ENCODE assay signal across 9 cellular contexts in the genomic region with DNA sequence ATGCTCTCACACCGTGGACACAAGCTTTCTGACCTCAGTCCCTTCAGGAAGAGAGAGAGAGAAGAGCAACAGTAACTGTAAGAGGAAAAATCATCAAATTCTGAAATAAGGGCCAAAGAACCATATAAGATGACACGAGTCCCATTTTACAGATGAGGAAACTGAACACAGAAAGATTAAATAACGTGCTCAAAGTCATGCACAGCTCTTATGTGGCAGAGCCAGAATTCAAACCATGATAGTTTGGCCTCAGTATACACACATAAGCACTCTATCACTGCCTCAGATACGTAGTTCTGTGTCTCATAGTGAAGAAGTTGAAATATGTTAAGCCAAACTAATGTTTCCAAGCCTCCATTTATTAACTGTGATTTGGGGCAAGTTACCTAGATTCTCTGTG. TPM values are rescaled to one million over a fixed set of nuclear protein-coding genes. Genes with fewer than 3 reads are reported as not detected.
"Had no signal": no experiment of that assay in that cellular context is flagged by ENCODE, and none has a peak within 500 bp of the region (broad histone marks: within the 10 kb centered on the region; RNA-seq: fewer than 3 reads in every experiment).

No MANE protein-coding gene starts in this region.

- FAIRE-seq: G401.6, GM12878, GM12891, GM12892, GM18507, GM19239 had no signal

- H3K4me3 ChIP-seq: GM12878 had no signal

- DNase-seq: GDM1, GF-D8 had no signal

- ATAC-seq: GM12878 had no signal

RNA-seq across cellular contexts. Expression of gene CHST4, which starts 35.2 kb away (rescaled TPM):
- total RNA-seq: G401 had no signal

RNA-seq across cellular contexts. Expression of gene TLE7, which starts 49.2 kb away (rescaled TPM):
- total RNA-seq: G401, GM12878 had no signal
- polyA plus RNA-seq: GM12878 had no signal
